ENCODE assay signal across 8 cellular contexts in the genomic region with DNA sequence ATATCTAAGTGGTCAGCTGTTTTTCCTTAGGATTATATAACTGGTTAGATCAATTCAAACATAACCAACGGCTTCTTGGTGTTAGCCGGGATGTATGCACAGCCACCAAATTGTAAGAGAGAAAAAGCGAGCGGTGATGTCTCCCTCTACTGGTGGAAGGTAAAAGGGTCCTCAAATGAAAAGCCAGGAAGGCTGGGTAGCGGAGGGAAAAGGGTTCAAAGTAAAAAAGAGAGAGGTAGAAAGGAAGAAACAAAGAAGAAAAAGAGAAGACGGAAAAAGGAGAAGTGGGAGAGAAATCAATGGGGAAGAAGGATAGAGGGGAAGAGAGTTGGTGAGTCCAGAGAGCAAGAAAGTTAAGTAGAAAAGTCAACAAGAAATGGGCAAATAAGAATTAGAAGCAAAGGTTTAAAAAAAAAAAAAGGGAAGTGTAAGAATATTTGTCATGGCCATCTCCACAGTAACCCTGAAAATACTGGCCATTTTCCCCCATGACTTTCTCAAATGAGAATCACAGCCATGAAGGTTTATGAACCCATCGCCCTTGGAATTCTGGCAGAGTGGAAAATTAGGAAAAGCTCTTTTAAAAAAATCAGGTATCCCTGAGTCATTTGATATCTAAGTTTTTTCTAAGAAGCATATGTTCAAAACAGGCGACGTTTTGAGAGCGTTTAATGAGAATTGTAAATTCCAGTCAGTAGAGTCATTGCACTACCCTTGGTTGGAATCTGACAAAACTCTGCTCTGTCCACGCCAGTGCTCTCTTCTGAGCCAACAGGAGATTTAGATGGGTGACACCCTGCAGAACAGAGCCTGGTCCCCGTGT.
DNase-seq lines count a peak whose midpoint lies in the region; ATAC-seq and TF ChIP-seq lines count a peak whose summit lies in the region.

No MANE protein-coding gene starts in this region.

- no peak overlapping the region for H3K4me3 ChIP-seq in BJ (ENCODE audit: low read depth, low read length)

- H3K27me3 ChIP-seq in BJ (ENCODE audit: control insufficient read depth, insufficient read depth, low read length): no peaks in the 10 kb centered on the region

- POLR2A ChIA-PET in BJ (lab: Charles Lee): interaction anchor here (0.6 kb wide), 1 partner anchor 43 kb away, joined by 4 read pairs; no protein-coding TSS in a partner anchor

- DNase-seq in BJ (ENCODE audit: low read depth): peak; percentile 88
- peak; percentile 67 for DNase-seq in NCI-H1694 (lab: John Stamatoyannopoulos, UW)
- DNase-seq in UCSD-AML1 (lab: John Stamatoyannopoulos, UW; ENCODE audit: unreplicated experiment): peak; percentile 27
- peak in 40 of 61 donors; percentile 8 to 64 (median 25) for DNase-seq in caudate nucleus (lab: John Stamatoyannopoulos, UW)
- DNase-seq in left kidney (ENCODE audit: low read depth, low spot score): peak; percentile 88
- peak; percentile 15 to 26 (median 16) for DNase-seq in stimulated activated CD4-positive, alpha-beta T cell treated with anti-CD3 and anti-CD28 coated beads, TNF-alpha, amount 100 ng/mL, for 48 hours (ENCODE audit: low read depth in 3 of 3)

- ATAC-seq in GM18909 (IDR thresholded peaks at IDR 0.05; ENCODE audit: poor library complexity, unreplicated experiment): peak; percentile 58
- ATAC-seq in GM18520 (IDR thresholded peaks at IDR 0.05; ENCODE audit: unreplicated experiment): no peak

- CTCF ChIA-PET in BJ (lab: Yijun Ruan, JAX): interaction anchor here (0.7 to 5.4 kb wide), 27 partner anchors 10 to 353 kb away, joined by 3 to 50 read pairs (median 4); a partner anchor contains a TSS

- H3K36me3 ChIP-seq in BJ (ENCODE audit: control insufficient read depth, insufficient read depth, low read length): no peaks in the 10 kb centered on the region

- TF ChIP-seq CTCF in BJ (IDR thresholded peaks at IDR 0.05; ENCODE audit: insufficient read depth, low read depth, low read length): peak; percentile 89

- H3K27ac ChIP-seq in caudate nucleus (ENCODE audit: low read depth, low read length): no peak overlapping the region

Comparison
In these comparisons a context has a peak if more than half of its experiments do, and no peak if none do; other contexts are left out.
1. DNase-seq: peak in every context shown above with its lines; median percentile 88 in BJ; 88 in left kidney; 67 in NCI-H1694; 27 in UCSD-AML1; 25 in caudate nucleus; 16 in stimulated activated CD4-positive, alpha-beta T cell treated with anti-CD3 and anti-CD28 coated beads, TNF-alpha, amount 100 ng/mL, for 48 hours.